ENCODE assay signal across 8 cellular contexts in the genomic region with DNA sequence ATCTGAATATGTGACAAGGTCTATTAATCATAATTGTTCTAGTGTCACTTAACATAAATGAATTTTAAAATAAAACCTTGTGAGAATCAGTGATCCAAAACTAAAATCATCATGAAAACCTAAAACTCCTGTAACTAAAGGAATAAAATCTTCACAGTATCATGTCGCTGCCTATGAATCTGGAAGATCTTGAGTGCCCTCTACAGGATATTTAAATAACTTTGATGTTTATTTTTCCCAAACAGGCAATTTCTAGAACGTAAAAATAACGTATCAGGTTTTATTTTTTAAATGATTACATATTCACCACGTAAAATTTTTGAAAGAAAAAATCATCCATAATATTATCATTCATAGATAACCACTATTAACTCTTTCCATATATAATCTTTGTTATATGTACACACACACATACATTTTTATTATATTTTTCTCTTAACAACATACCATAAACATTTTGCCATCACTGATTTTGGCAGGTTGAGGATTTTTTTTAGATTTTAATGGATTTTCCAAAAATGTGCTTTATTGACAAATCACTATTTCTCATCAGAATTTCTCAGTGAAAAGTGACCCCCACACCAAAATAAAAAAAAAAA.
DNase-seq lines count a peak whose midpoint lies in the region; ATAC-seq, FAIRE-seq and TF ChIP-seq lines count a peak whose summit lies in the region.

No MANE protein-coding gene starts in this region.

- no peaks in the 10 kb centered on the region for H3K27me3 ChIP-seq in H9 (ENCODE audit: insufficient read depth, low read length)
- no peaks in the 10 kb centered on the region for H3K27me3 ChIP-seq in endodermal cell (ENCODE audit: control insufficient read depth, insufficient read depth, low read length, poor library complexity, severe bottlenecking)
- H3K27me3 ChIP-seq in pancreas = peaks cover 0 to 4% (median 2%) of the 10 kb centered on the region in 4 donors

- H2BK15ac ChIP-seq in H9 (ENCODE audit: low read depth, low read length) = no peak overlapping the region

- WGBS in H9 (ENCODE audit: extremely low coverage, insufficient read length, low lambda C conversion rate) = no CpG with 5 or more reads among the region's 4 CpGs
- 20% methylated on average over 4 of the region's 4 CpGs; no CpG with 5 or more reads in 1 of the 2 experiments for WGBS in endodermal cell (ENCODE audit: insufficient coverage in 1 of 2, insufficient read length in 1 of 2), 2 experiments
- WGBS in pancreas, 2 donors = 1 to 3% methylated on average over 4 of the region's 4 CpGs

- H3K36me3 Mint-ChIP-seq in H9 (ENCODE audit: insufficient read depth in 1 of 3, low read depth in 3 of 3) = no peaks in the 10 kb centered on the region
- no peaks in the 10 kb centered on the region for H3K36me3 Mint-ChIP-seq in endodermal cell (ENCODE audit: low read depth)

- H4K91ac ChIP-seq in H9 (ENCODE audit: insufficient read length, low read depth, low read length) = no peak overlapping the region

- no peak overlapping the region for H2BK12ac ChIP-seq in H9 (ENCODE audit: insufficient read length, low read depth, low read length)

- H2BK5ac ChIP-seq in H9 (ENCODE audit: insufficient read length, low read length) = no peak overlapping the region

- H3T11ph ChIP-seq in H9 (ENCODE audit: low read length) = no peak overlapping the region

- peaks cover 2% of the 10 kb centered on the region; the same call in 1 of the 2 replicates for H3K27me3 Mint-ChIP-seq in H9 (ENCODE audit: low read depth)
- H3K27me3 Mint-ChIP-seq in endodermal cell (ENCODE audit: insufficient read depth) = no peaks in the 10 kb centered on the region

- no peaks in the 10 kb centered on the region for H3K4me1 Mint-ChIP-seq in H9
- H3K4me1 Mint-ChIP-seq in endodermal cell = no peaks in the 10 kb centered on the region

- H3K4me3 ChIP-seq in endodermal cell (ENCODE audit: low read length) = no peak overlapping the region
- H3K4me3 ChIP-seq in pancreas = no peak overlapping the region

- no peak overlapping the region for H2AFZ ChIP-seq in H9 (ENCODE audit: low read length)

- DNase-seq in COR-L47 (lab: John Stamatoyannopoulos, UW) = peak; percentile 44
- no peak for DNase-seq in H9
- DNase-seq in NOMO-1 treated with DMSO at 0.1 percent for 48 hours (lab: John Stamatoyannopoulos, UW; ENCODE audit: unreplicated experiment) = peak; percentile 41
- DNase-seq in endodermal cell = no peak
- no peak for DNase-seq in pancreas
- DNase-seq in left colon = no peak
- DNase-seq in H54 (ENCODE audit: insufficient read length, low spot score) = no peak

- H3K4me1 ChIP-seq in H9 (ENCODE audit: insufficient read depth, low read length) (no peaks in the 10 kb centered on the region), endodermal cell (ENCODE audit: control insufficient read depth, insufficient read depth, low read length) (no peaks in the 10 kb centered on the region), pancreas (no peaks in the 10 kb centered on the region)

- no peak overlapping the region for H3K14ac ChIP-seq in H9 (ENCODE audit: insufficient read depth, low read length)

- H2BK20ac ChIP-seq in H9 (ENCODE audit: low read depth, low read length, poor library complexity, severe bottlenecking) = no peak overlapping the region

- no peak overlapping the region for H3K4me3 Mint-ChIP-seq in H9
- no peak overlapping the region for H3K4me3 Mint-ChIP-seq in endodermal cell

- ATAC-seq in pancreas (peak in 3 of 4 donors; percentile 51 to 73 (median 53)), left colon (no peak), GM18909 (IDR thresholded peaks at IDR 0.05; ENCODE audit: poor library complexity, unreplicated experiment) (no peak)

- no peak overlapping the region for H2BK120ac ChIP-seq in H9 (ENCODE audit: low read depth, low read length, poor library complexity, severe bottlenecking)

- H3K9me3 ChIP-seq in H9 (ENCODE audit: control insufficient read depth, low read depth, low read length) (no peaks in the 10 kb centered on the region), endodermal cell (ENCODE audit: control insufficient read depth, low read length) (no peaks in the 10 kb centered on the region), pancreas (no peaks in the 10 kb centered on the region)

- H3K36me3 ChIP-seq in endodermal cell (ENCODE audit: control insufficient read depth, insufficient read depth, low read length) (no peaks in the 10 kb centered on the region), pancreas (no peaks in the 10 kb centered on the region)

- TF ChIP-seq CTCF in H9 (conservative IDR thresholded peaks at IDR 0.05) = peak; percentile 77
- peak; percentile 83 for TF ChIP-seq CTCF in endodermal cell (conservative IDR thresholded peaks at IDR 0.05)
- TF ChIP-seq CTCF in pancreas (IDR thresholded peaks at IDR 0.05) = peak in 2 of 4 donors; percentile 14 to 34

- no peak overlapping the region for H4K8ac ChIP-seq in H9 (replicated peaks; ENCODE audit: insufficient read length, low read depth, low read length)

- no peak overlapping the region for H4K5ac ChIP-seq in H9 (ENCODE audit: insufficient read length, low read depth, low read length)

- no peak overlapping the region for H3K4ac ChIP-seq in H9 (ENCODE audit: low read depth, low read length)

- no peak overlapping the region for H3K23ac ChIP-seq in H9 (ENCODE audit: insufficient read length, low read depth, low read length)

- H3K9ac ChIP-seq in H9 (ENCODE audit: extremely low read depth, insufficient read length, low read length) = no peak overlapping the region
- H3K9ac ChIP-seq in endodermal cell (ENCODE audit: extremely low read depth, low read length, poor library complexity, severe bottlenecking) = no peak overlapping the region

- no peaks in the 10 kb centered on the region for H3K23me2 ChIP-seq in H9 (ENCODE audit: insufficient read length, low read depth, low read length, poor library complexity, severe bottlenecking)

- H3K56ac ChIP-seq in H9 (ENCODE audit: insufficient read length, low read depth, low read length) = no peak overlapping the region

- no peak overlapping the region for H3K27ac ChIP-seq in H9 (ENCODE audit: insufficient read length, low read depth, low read length)
- no peak overlapping the region for H3K27ac ChIP-seq in endodermal cell (ENCODE audit: low read depth, low read length)
- no peak overlapping the region for H3K27ac ChIP-seq in pancreas

- H3K79me2 ChIP-seq in H9 (ENCODE audit: insufficient read depth, low read length) = no peaks in the 10 kb centered on the region

- peak; percentile 96 for FAIRE-seq in pancreas (lab: Jason Lieb, UNC)
- no peak for FAIRE-seq in H54 (lab: Jason Lieb, UNC)

- no peak overlapping the region for H2AK5ac ChIP-seq in H9 (ENCODE audit: insufficient read length, low read length)

- H4K20me1 ChIP-seq in H9 (ENCODE audit: control insufficient read depth, insufficient read depth, insufficient read length) = no peaks in the 10 kb centered on the region

- H3K79me1 ChIP-seq in H9 (ENCODE audit: insufficient read depth, low read depth, low read length, poor library complexity, severe bottlenecking) = no peaks in the 10 kb centered on the region

- H3K4me2 ChIP-seq in H9 (ENCODE audit: insufficient read depth, insufficient read length, low read length) = no peak overlapping the region

- TF ChIP-seq POLR2A in H54 (IDR thresholded peaks at IDR 0.05; ENCODE audit: low read depth, low read length) = no peak

- intact Hi-C loops in pancreas (cut with DNase I) (no loop called here), left colon (cut with DNase I, micrococcal nuclease) (no loop called here)

- H3K18ac ChIP-seq in H9 (ENCODE audit: insufficient read length, low read depth, low read length) = no peak overlapping the region

- H3K9me3 Mint-ChIP-seq in H9 (no peaks in the 10 kb centered on the region), endodermal cell (no peaks in the 10 kb centered on the region)

- H3K27ac Mint-ChIP-seq in H9 (no peak overlapping the region), endodermal cell (no peak overlapping the region)

Comparison
In these comparisons a context has a peak if more than half of its experiments do, and no peak if none do; other contexts are left out.
1. DNase-seq: peak in COR-L47 (single experiment) and NOMO-1 treated with DMSO at 0.1 percent for 48 hours (single experiment); none in H9 (single experiment), endodermal cell (single experiment), pancreas (0 of 6), left colon (0 of 2) and H54 (single experiment).
2. ATAC-seq: peak in pancreas (3 of 4); none in left colon (single experiment) and GM18909 (single experiment).